In genomic region chr2:127638361-127639110, GRCh38 we compare ENCODE assay signal across 9 cellular contexts. TPM values are rescaled to one million over a fixed set of nuclear protein-coding genes. Genes with fewer than 3 reads are reported as not detected.
DNase-seq lines count a peak whose midpoint lies in the region; ATAC-seq, FAIRE-seq and TF ChIP-seq lines count a peak whose summit lies in the region.
"Had no signal": no experiment of that assay in that cellular context is flagged by ENCODE, and none has a peak within 500 bp of the region (broad histone marks: within the 10 kb centered on the region; RNA-seq: fewer than 3 reads in every experiment).

No MANE protein-coding gene starts in this region.

- peak overlapping the region in 9 of 11 experiments; percentile 53 to 99 (median 88); a peak in 19 of 22 replicates for H3K27ac ChIP-seq in BLaER1 treated with 17β-estradiol and CSF1 and Interleukin-3, amounts not matched to agents 10 nM and 100 nM
- no peak overlapping the region for H3K27ac ChIP-seq in OCI-LY7 (ENCODE audit: low read depth, low read length, poor library complexity, severe bottlenecking)
- H3K27ac ChIP-seq: KMS-11 had no signal

- no peak for TF ChIP-seq CTCF in OCI-LY7 (conservative IDR thresholded peaks at IDR 0.05; ENCODE audit: low read length)
- TF ChIP-seq CTCF in epithelial cell of esophagus (IDR thresholded peaks at IDR 0.05; ENCODE audit: insufficient read depth, low read depth, low read length, missing control alignments) = no peak
- no peak for TF ChIP-seq CTCF in neural crest cell (conservative IDR thresholded peaks at IDR 0.05)

- FAIRE-seq in GM12892 (lab: Jason Lieb, UNC) = no peak

- H3K9ac ChIP-seq in BLaER1 treated with 17β-estradiol and CSF1 and Interleukin-3, amounts not matched to agents 10 nM and 100 nM = peak overlapping the region in 10 of 11 experiments; percentile 6 to 92 (median 71); a peak in 17 of 22 replicates
- H3K9ac ChIP-seq: KMS-11 had no signal

- intact Hi-C loops in OCI-LY7 (cut with micrococcal nuclease; ENCODE audit: unreplicated experiment) = no loop called here

- peaks cover 18% of the 10 kb centered on the region for H3K4me1 Mint-ChIP-seq in neural crest cell

- H3K9me3 ChIP-seq in BLaER1 treated with 17β-estradiol and CSF1 and Interleukin-3, amounts not matched to agents 10 nM and 100 nM (replicated peaks in 1 of 11) = no peaks in the 10 kb centered on the region
- no peaks in the 10 kb centered on the region for H3K9me3 ChIP-seq in OCI-LY7 (ENCODE audit: low read length)

- CTCF ChIA-PET in OCI-LY7 (lab: Charles Lee; ENCODE audit: unreplicated experiment) = interaction anchor here (1.0 to 2.4 kb wide), 2 partner anchors 23 to 47 kb away, joined by 3 to 18 read pairs; no protein-coding TSS in a partner anchor

- peak overlapping the region; percentile 57 for H3K27ac Mint-ChIP-seq in neural crest cell (ENCODE audit: unreplicated experiment)

- no peak for TF ChIP-seq POLR2A in GM12892 (IDR thresholded peaks at IDR 0.05; ENCODE audit: low read depth, low read length)

- H3K4me3 Mint-ChIP-seq in neural crest cell = no peak overlapping the region

- peak overlapping the region in 8 of 10 experiments; percentile 33 to 57 (median 46); a peak in 14 of 20 replicates for H3K4me3 ChIP-seq in BLaER1 treated with 17β-estradiol and CSF1 and Interleukin-3, amounts not matched to agents 10 nM and 100 nM
- H3K4me3 ChIP-seq in OCI-LY7 (ENCODE audit: low read depth, low read length, poor library complexity, severe bottlenecking) = no peak overlapping the region
- H3K4me3 ChIP-seq in epithelial cell of esophagus (ENCODE audit: low read length) = no peak overlapping the region

- BruUV-seq in OCI-LY7 (replicated peaks; lab: Mats Ljungman, UMichigan) = TSS peak; percentile 75

- no peaks in the 10 kb centered on the region for H3K9me3 Mint-ChIP-seq in neural crest cell

- H3K36me3 Mint-ChIP-seq in neural crest cell (ENCODE audit: low read depth) = no peaks in the 10 kb centered on the region

- no peaks in the 10 kb centered on the region for H3K36me3 ChIP-seq in BLaER1 treated with 17β-estradiol and CSF1 and Interleukin-3, amounts not matched to agents 10 nM and 100 nM
- H3K36me3 ChIP-seq in OCI-LY7 (ENCODE audit: insufficient read depth, low read length) = no peaks in the 10 kb centered on the region

- no peaks in the 10 kb centered on the region for H3K9me2 ChIP-seq in OCI-LY7 (ENCODE audit: insufficient read depth, low read length)

- ATAC-seq in HG02938 (IDR thresholded peaks at IDR 0.05; ENCODE audit: unreplicated experiment) = no peak

- peak overlapping the region; percentile 88 to 100 (median 97) for H3K4me2 ChIP-seq in BLaER1 treated with 17β-estradiol and CSF1 and Interleukin-3, amounts not matched to agents 10 nM and 100 nM
- no peak overlapping the region for H3K4me2 ChIP-seq in OCI-LY7 (ENCODE audit: low read length)
- H3K4me2 ChIP-seq: KMS-11 had no signal

- no peak overlapping the region for H2AFZ ChIP-seq in OCI-LY7 (ENCODE audit: low read length)

- DNase-seq in OCI-LY7 (ENCODE audit: low spot score) = no peak
- peak; percentile 27 for DNase-seq in epithelial cell of esophagus (ENCODE audit: low read depth)
- DNase-seq in neural crest cell (ENCODE audit: low read depth, low spot score) = no peak
- no peak for DNase-seq in DMS 273 (lab: John Stamatoyannopoulos, UW; ENCODE audit: unreplicated experiment)
- DNase-seq in GM12892 (ENCODE audit: insufficient read length) = no peak
- DNase-seq in NCI-H510A treated with DMSO at 0.1 percent for 48 hours (lab: John Stamatoyannopoulos, UW) = no peak

- no peaks in the 10 kb centered on the region for H3K27me3 Mint-ChIP-seq in neural crest cell (ENCODE audit: low read depth)

- POLR2A ChIA-PET in OCI-LY7 (lab: Charles Lee) = interaction anchor here (0.6 to 1.2 kb wide), 2 partner anchors 31 to 47 kb away, joined by 3 read pairs; no protein-coding TSS in a partner anchor

- H4K20me1 ChIP-seq in BLaER1 treated with 17β-estradiol and CSF1 and Interleukin-3, amounts not matched to agents 10 nM and 100 nM = no peaks in the 10 kb centered on the region; a peak in 1 of 22 replicates
- H4K20me1 ChIP-seq in OCI-LY7 (ENCODE audit: insufficient read depth, low read length) = no peaks in the 10 kb centered on the region

- H3K27me3 ChIP-seq in BLaER1 treated with 17β-estradiol and CSF1 and Interleukin-3, amounts not matched to agents 10 nM and 100 nM = peaks cover 0 to 14% (median 0%) of the 10 kb centered on the region in 11 experiments; a peak in 2 of 22 replicates

- no peaks in the 10 kb centered on the region for H3K79me2 ChIP-seq in OCI-LY7 (ENCODE audit: insufficient read depth, low read depth, low read length)

- H3K4me1 ChIP-seq in BLaER1 treated with 17β-estradiol and CSF1 and Interleukin-3, amounts not matched to agents 10 nM and 100 nM = peaks cover 77 to 100% (median 100%) of the 10 kb centered on the region in 10 experiments
- H3K4me1 ChIP-seq in OCI-LY7 (ENCODE audit: insufficient read depth, low read length, poor library complexity, severe bottlenecking) = peaks cover 11% of the 10 kb centered on the region

RNA-seq across cellular contexts. Expression of gene GPR17, which starts 7.4 kb away (rescaled TPM):
- 0.22 TPM in 1 of 2 replicates, not detected in the other for total RNA-seq in OCI-LY7 (2014; rRNA removed; shearing (Covaris generic))
- total RNA-seq in OCI-LY7 (2022) (not detected in 2 replicates), neural crest cell (6.4 and 7.7 TPM in 2 replicates)
- polyA plus RNA-seq in GM12892 (2012; ENCODE audit: missing spikeins) = not detected

RNA-seq across cellular contexts. Expression of gene LIMS2, which starts 36.8 kb away (rescaled TPM):
- total RNA-seq in OCI-LY7 (2014; rRNA removed; shearing (Covaris generic)) = 0.44 and 1.6 TPM in 2 replicates
- total RNA-seq in OCI-LY7 (2022) = 24.4 and 24.9 TPM in 2 replicates
- 7.6 and 8.8 TPM in 2 replicates for total RNA-seq in neural crest cell
- polyA plus RNA-seq in GM12892 (2012; ENCODE audit: missing spikeins) = 0.28 TPM

Comparison
In these comparisons a context has a peak if more than half of its experiments do, and no peak if none do; other contexts are left out.
1. H3K4me3 ChIP-seq: peak in BLaER1 treated with 17β-estradiol and CSF1 and Interleukin-3, amounts not matched to agents 10 nM and 100 nM (8 of 10); none in OCI-LY7 (single experiment) and epithelial cell of esophagus (single experiment).